ENCODE assay signal across 12 cellular contexts in genomic region chr15:101193063-101193712, GRCh38. TPM values are rescaled to one million over a fixed set of nuclear protein-coding genes. Genes with fewer than 3 reads are reported as not detected.
DNase-seq lines count a peak whose midpoint lies in the region; ATAC-seq and TF ChIP-seq lines count a peak whose summit lies in the region.
"Had no signal": no experiment of that assay in that cellular context is flagged by ENCODE, and none has a peak within 500 bp of the region (broad histone marks: within the 10 kb centered on the region; RNA-seq: fewer than 3 reads in every experiment).

No MANE protein-coding gene starts in this region.

- H3K4me1 Mint-ChIP-seq in activated CD4-positive, alpha-beta T cell treated with anti-CD3 and anti-CD28 coated beads, Interleukin-2, amount 10 ng/mL, durations not matched to agents 24 days and 14 days = peaks cover 84% of the 10 kb centered on the region
- peaks cover 66% of the 10 kb centered on the region for H3K4me1 Mint-ChIP-seq in dendritic cell treated with granulocyte-macrophage colony-stimulating factor and Interleukin-4, amounts not matched to agents 40 ng/mL and 50 ng/mL, for 4 days (ENCODE audit: low read depth)

- H3K27ac ChIP-seq in mesendoderm (ENCODE audit: low read depth, low read length) = no peak overlapping the region
- peak overlapping the region; percentile 30 to 63 for H3K27ac ChIP-seq in thoracic aorta
- H3K27ac ChIP-seq: A549, colonic mucosa had no signal

- no peak overlapping the region for H3K4ac ChIP-seq in mesendoderm (ENCODE audit: low read depth, low read length)

- H4K5ac ChIP-seq in mesendoderm (ENCODE audit: low read length) = no peak overlapping the region

- no peak overlapping the region for H3K18ac ChIP-seq in mesendoderm (ENCODE audit: low read length)

- no peak overlapping the region for H2BK120ac ChIP-seq in mesendoderm (ENCODE audit: low read depth, low read length)

- no peak overlapping the region for H2BK5ac ChIP-seq in mesendoderm (ENCODE audit: low read length)

- H3K27me3 ChIP-seq in mesendoderm (ENCODE audit: insufficient read depth, low read length, poor library complexity) (no peaks in the 10 kb centered on the region), thoracic aorta (replicated peaks; ENCODE audit: insufficient read depth) (no peaks in the 10 kb centered on the region)
- H3K27me3 ChIP-seq: colonic mucosa had no signal

- peaks cover 38% of the 10 kb centered on the region for H3K79me1 ChIP-seq in mesendoderm (ENCODE audit: low read length)

- H3K4me3 Mint-ChIP-seq in activated CD4-positive, alpha-beta T cell treated with anti-CD3 and anti-CD28 coated beads, Interleukin-2, amount 10 ng/mL, durations not matched to agents 24 days and 14 days = peak overlapping the region; percentile 71
- peak overlapping the region; percentile 20 for H3K4me3 Mint-ChIP-seq in dendritic cell treated with granulocyte-macrophage colony-stimulating factor and Interleukin-4, amounts not matched to agents 40 ng/mL and 50 ng/mL, for 4 days

- H3K9me3 Mint-ChIP-seq in activated CD4-positive, alpha-beta T cell treated with anti-CD3 and anti-CD28 coated beads, Interleukin-2, amount 10 ng/mL, durations not matched to agents 24 days and 14 days = no peaks in the 10 kb centered on the region
- H3K9me3 Mint-ChIP-seq in dendritic cell treated with granulocyte-macrophage colony-stimulating factor and Interleukin-4, amounts not matched to agents 40 ng/mL and 50 ng/mL, for 4 days = no peaks in the 10 kb centered on the region

- H3K36me3 ChIP-seq in mesendoderm (ENCODE audit: control insufficient read depth, insufficient read depth, low read length) = no peaks in the 10 kb centered on the region
- H3K36me3 ChIP-seq in thoracic aorta = no peaks in the 10 kb centered on the region
- H3K36me3 ChIP-seq: colonic mucosa had no signal

- no peak for TF ChIP-seq POLR2A in lower leg skin (IDR thresholded peaks at IDR 0.05)

- no peak overlapping the region for H2AK5ac ChIP-seq in mesendoderm (ENCODE audit: low read length)

- H3K36me3 Mint-ChIP-seq in activated CD4-positive, alpha-beta T cell treated with anti-CD3 and anti-CD28 coated beads, Interleukin-2, amount 10 ng/mL, durations not matched to agents 24 days and 14 days (ENCODE audit: low read depth) = peaks cover 49% of the 10 kb centered on the region
- no peaks in the 10 kb centered on the region for H3K36me3 Mint-ChIP-seq in dendritic cell treated with granulocyte-macrophage colony-stimulating factor and Interleukin-4, amounts not matched to agents 40 ng/mL and 50 ng/mL, for 4 days (ENCODE audit: low read depth)

- peak overlapping the region; percentile 78 for H3K27ac Mint-ChIP-seq in activated CD4-positive, alpha-beta T cell treated with anti-CD3 and anti-CD28 coated beads, Interleukin-2, amount 10 ng/mL, durations not matched to agents 24 days and 14 days
- H3K27ac Mint-ChIP-seq in dendritic cell treated with granulocyte-macrophage colony-stimulating factor and Interleukin-4, amounts not matched to agents 40 ng/mL and 50 ng/mL, for 4 days = peak overlapping the region; percentile 77

- DNase-seq in activated CD4-positive, alpha-beta T cell treated with anti-CD3 and anti-CD28 coated beads, Interleukin-2, amount 10 ng/mL, durations not matched to agents 24 days and 14 days = no peak
- DNase-seq in activated CD4-positive, alpha-beta T cell treated with anti-CD3 and anti-CD28 coated beads, Interleukin-2, amount 50 U/mL, for 1 hour = no peak
- DNase-seq in mesendoderm = no peak
- DNase-seq in thoracic aorta (ENCODE audit: low spot score) = no peak
- no peak for DNase-seq in NCI-H1930 (lab: John Stamatoyannopoulos, UW)
- no peak for DNase-seq in lower leg skin (ENCODE audit: low spot score in 2 of 2)
- DNase-seq: activated CD4-positive, alpha-beta T cell treated with anti-CD3 and anti-CD28 coated beads for 4 hours; colonic mucosa; PC-3 had no signal

- H3K56ac ChIP-seq in mesendoderm (ENCODE audit: low read length) = peak overlapping the region; percentile 44

- H4K8ac ChIP-seq in mesendoderm (ENCODE audit: low read depth, low read length) = no peak overlapping the region

- no peak overlapping the region for H3K4me2 ChIP-seq in mesendoderm (ENCODE audit: low read length)

- H3K4me1 ChIP-seq in mesendoderm (ENCODE audit: control insufficient read depth, low read depth, low read length) (peaks cover 5% of the 10 kb centered on the region), thoracic aorta (ENCODE audit: control insufficient read depth in 1 of 2, low read depth in 2 of 2) (peaks cover 35 to 73% of the 10 kb centered on the region in 2 donors)
- H3K4me1 ChIP-seq: colonic mucosa had no signal

- H3K9ac ChIP-seq in mesendoderm (ENCODE audit: low read length) = no peak overlapping the region

- no CpG with 5 or more reads among the region's 19 CpGs for WGBS in mesendoderm (ENCODE audit: extremely low coverage, insufficient coverage, low lambda C conversion rate)
- 17 to 24% methylated on average over 19 of the region's 19 CpGs for WGBS in lower leg skin, 2 donors

- intact Hi-C loops in activated CD4-positive, alpha-beta T cell treated with anti-CD3 and anti-CD28 coated beads, Interleukin-2, amount 10 ng/mL, durations not matched to agents 24 days and 14 days (cut with micrococcal nuclease) = loop anchor here (5.0 kb wide), 1 partner anchor 66 kb away; no protein-coding TSS in a partner anchor
- intact Hi-C loops in dendritic cell treated with granulocyte-macrophage colony-stimulating factor and Interleukin-4, amounts not matched to agents 40 ng/mL and 50 ng/mL, for 4 days (cut with micrococcal nuclease) = no loop called here
- intact Hi-C loops in lower leg skin (cut with DNase I; ENCODE audit: low total_unique reads) = no loop called here

- H2BK15ac ChIP-seq in mesendoderm (replicated peaks; ENCODE audit: low read depth) = no peak overlapping the region

- no peaks in the 10 kb centered on the region for H3K27me3 Mint-ChIP-seq in activated CD4-positive, alpha-beta T cell treated with anti-CD3 and anti-CD28 coated beads, Interleukin-2, amount 10 ng/mL, durations not matched to agents 24 days and 14 days
- no peaks in the 10 kb centered on the region for H3K27me3 Mint-ChIP-seq in dendritic cell treated with granulocyte-macrophage colony-stimulating factor and Interleukin-4, amounts not matched to agents 40 ng/mL and 50 ng/mL, for 4 days

- no peak for ATAC-seq in thoracic aorta (ENCODE audit: insufficient number of reproducible peaks, low FRiP score, low read depth)
- no peak for ATAC-seq in GM18520 (IDR thresholded peaks at IDR 0.05; ENCODE audit: unreplicated experiment)
- ATAC-seq: PC-3 had no signal

- H3K9me3 ChIP-seq in thoracic aorta = no peaks in the 10 kb centered on the region
- H3K9me3 ChIP-seq: A549, colonic mucosa had no signal

- H3K4me3 ChIP-seq in mesendoderm (ENCODE audit: low read length) (no peak overlapping the region), thoracic aorta (peak overlapping the region; percentile 55), lower leg skin (ENCODE audit: low read depth, poor library complexity, severe bottlenecking) (no peak overlapping the region)
- H3K4me3 ChIP-seq: A549, colonic mucosa had no signal

- H3K79me2 ChIP-seq in mesendoderm (ENCODE audit: control insufficient read depth, insufficient read depth, low read length) = peaks cover 64% of the 10 kb centered on the region

- H3K23ac ChIP-seq in mesendoderm (ENCODE audit: low read length) = peak overlapping the region; percentile 29

- TF ChIP-seq CTCF in thoracic aorta (IDR thresholded peaks at IDR 0.05) (no peak), lower leg skin (IDR thresholded peaks at IDR 0.05) (no peak)

RNA-seq across cellular contexts. Expression of gene CHSY1, which starts 58.7 kb away (rescaled TPM):
- total RNA-seq in activated CD4-positive, alpha-beta T cell treated with anti-CD3 and anti-CD28 coated beads, Interleukin-2, amount 10 ng/mL, durations not matched to agents 24 days and 14 days = 61.7 and 62.6 TPM in 2 replicates
- 33.9 TPM for polyA plus RNA-seq in mesendoderm (2013, experiment 1 of 2)
- 36.1 TPM for polyA plus RNA-seq in mesendoderm (2013, experiment 2 of 2)
- total RNA-seq in thoracic aorta = 100 to 1,000 TPM in 1 of 2 donors, 10 to 100 TPM in 1; 35.7 to 153 TPM
- 10 to 100 TPM; 23.7 to 32.8 (median 29.9) TPM for total RNA-seq in lower leg skin
